Comparison of ENCODE assay signal across 12 cellular contexts in genomic region chr15:96342143-96342466, GRCh38. TPM values are rescaled to one million over a fixed set of nuclear protein-coding genes. Genes with fewer than 3 reads are reported as not detected.
DNase-seq lines count a peak whose midpoint lies in the region; ATAC-seq and TF ChIP-seq lines count a peak whose summit lies in the region.
"Had no signal": no experiment of that assay in that cellular context is flagged by ENCODE, and none has a peak within 500 bp of the region (broad histone marks: within the 10 kb centered on the region; RNA-seq: fewer than 3 reads in every experiment).

No MANE protein-coding gene starts in this region.

- POLR2A ChIA-PET in HEK293T (lab: Yijun Ruan, JAX): interaction anchor here (1.9 to 5.8 kb wide), 3 partner anchors 11 to 15 kb away, joined by 4 to 44 read pairs (median 6); partner anchors contain the start of gene NR2F2

- peak overlapping the region in 19 of 21 experiments; percentile 63 to 95 (median 89) for H3K27ac ChIP-seq in skin epidermis

- CTCF ChIA-PET in HEK293T (lab: Yijun Ruan, JAX): interaction anchor here (0.9 to 3.5 kb wide), 4 partner anchors 10 to 14 kb away, joined by 3 to 29 read pairs (median 3); no protein-coding TSS in a partner anchor

- peak overlapping the region; percentile 99 for H3K4me3 ChIP-seq in astrocyte of the spinal cord (ENCODE audit: low read depth, low read length)
- peak overlapping the region; percentile 69 for H3K4me3 ChIP-seq in kidney epithelial cell (ENCODE audit: low read depth, low read length)
- peak overlapping the region in 2 of 7 experiments; percentile 62 to 73 for H3K4me3 ChIP-seq in skin epidermis

- in situ Hi-C loops in astrocyte of the spinal cord (cut with HindIII; ENCODE audit: low sequenced_read_pairs): loop anchor here (25.0 kb wide), 1 partner anchor 1055 kb away; no protein-coding TSS in a partner anchor

- H3K27me3 ChIP-seq in kidney epithelial cell (ENCODE audit: control insufficient read depth, insufficient read depth, low read length): no peaks in the 10 kb centered on the region

- DNase-seq in HEK293T (ENCODE audit: extremely low spot score) (no peak), astrocyte of the spinal cord (ENCODE audit: low read depth, low spot score) (peak; percentile 40), kidney epithelial cell (ENCODE audit: low read depth) (no peak), NCI-H2029 (lab: John Stamatoyannopoulos, UW) (no peak), EL (no peak)
- DNase-seq: activated CD4-positive, alpha-beta T cell treated with anti-CD3 and anti-CD28 coated beads for 4 hours; glutamatergic neuron; KBM-7; NCI-H2227 treated with DMSO at 0.1 percent for 48 hours had no signal

- ATAC-seq in HG03457 (IDR thresholded peaks at IDR 0.05; ENCODE audit: unreplicated experiment) (no peak), HG03354 (IDR thresholded peaks at IDR 0.05; ENCODE audit: poor library complexity, severe bottlenecking, unreplicated experiment) (no peak)

- TF ChIP-seq CTCF in astrocyte of the spinal cord (IDR thresholded peaks at IDR 0.05; ENCODE audit: low read depth, low read length) (no peak), kidney epithelial cell (IDR thresholded peaks at IDR 0.05; ENCODE audit: insufficient read depth, low read length, poor library complexity, severe bottlenecking) (no peak)

- H3K36me3 ChIP-seq in kidney epithelial cell (ENCODE audit: control insufficient read depth, insufficient read depth, low read length): no peaks in the 10 kb centered on the region

TF ChIP-seq in HEK293T, 16 proteins besides CTCF, POLR2A, EP300 and RAD21:
- TF ChIP-seq ARNT (IDR thresholded peaks at IDR 0.05) (peak; percentile 42; the same call in 1 of the 2 replicates), FOXM1 (IDR thresholded peaks at IDR 0.05; ENCODE audit: borderline replicate concordance) (no peak)

RNA-seq across cellular contexts. Expression of gene NR2F2, which starts 11.6 kb away (rescaled TPM):
- 19.1 and 22.9 TPM in 2 replicates for total RNA-seq in kidney epithelial cell
